8 cellular contexts compared by ENCODE assay signal in the genomic region with DNA sequence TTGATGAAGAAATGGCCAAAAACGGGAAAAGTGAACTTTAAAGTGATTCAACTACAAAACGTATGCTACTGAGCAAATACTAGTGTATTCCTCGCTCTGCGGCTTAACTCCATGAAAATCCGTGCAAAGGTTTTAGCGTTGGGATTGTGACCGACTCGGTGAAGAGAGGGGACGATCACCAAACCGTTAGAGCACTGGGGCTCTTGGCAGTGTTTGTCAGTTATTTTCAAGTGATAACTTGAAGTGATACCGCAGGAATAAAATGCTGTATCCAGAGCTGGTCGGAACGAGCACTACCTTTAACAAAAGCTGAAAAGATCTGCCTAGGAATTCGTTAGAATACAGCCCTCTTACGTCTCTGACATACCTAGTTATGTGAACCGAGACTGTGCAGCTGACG. TPM values are rescaled to one million over a fixed set of nuclear protein-coding genes. Genes with fewer than 3 reads are reported as not detected.
DNase-seq lines count a peak whose midpoint lies in the region; ATAC-seq and FAIRE-seq lines count a peak whose summit lies in the region.

No MANE protein-coding gene starts in this region.

- peak overlapping the region; percentile 73 for H3K4me3 ChIP-seq in Jurkat, Clone E6-1 (ENCODE audit: low read length)

- H3K4me1 Mint-ChIP-seq in naive thymus-derived CD8-positive, alpha-beta T cell = peaks cover 13 to 48% (median 33%) of the 10 kb centered on the region in 4 donors

- peak; percentile 21 for DNase-seq in Jurkat, Clone E6-1 (ENCODE audit: low read depth, low spot score)
- no peak for DNase-seq in naive thymus-derived CD8-positive, alpha-beta T cell
- no peak for DNase-seq in HTR-8/SVneo (ENCODE audit: insufficient read length, low spot score)
- no peak for DNase-seq in T-helper 9 cell
- DNase-seq in stimulated activated CD4-positive, alpha-beta T cell treated with anti-CD3 and anti-CD28 coated beads, Interleukin-4, amount 100 ng/mL, for 4 hours = no peak
- no peak for DNase-seq in activated CD8-positive, alpha-beta memory T cell treated with anti-CD3 and anti-CD28 coated beads for 24 hours

- peak overlapping the region; percentile 92 to 98 (median 96) for H3K27ac Mint-ChIP-seq in naive thymus-derived CD8-positive, alpha-beta T cell

- peak overlapping the region; percentile 100 for H3K27ac ChIP-seq in cingulate gyrus (ENCODE audit: low read depth, low read length)

- H3K27me3 Mint-ChIP-seq in naive thymus-derived CD8-positive, alpha-beta T cell = peaks cover 0 to 2% (median 0%) of the 10 kb centered on the region in 5 donors

- POLR2A ChIA-PET in naive thymus-derived CD8-positive, alpha-beta T cell (lab: Charles Lee) = interaction anchor here (0.5 to 3.8 kb wide), 4 partner anchors 14 to 799 kb away, joined by 3 to 20 read pairs (median 6); a partner anchor contains a TSS

- peak overlapping the region; percentile 93 to 99 (median 96) for H3K4me3 Mint-ChIP-seq in naive thymus-derived CD8-positive, alpha-beta T cell

- ATAC-seq in GM18858 (IDR thresholded peaks at IDR 0.05; ENCODE audit: unreplicated experiment) = peak; percentile 3
- peak; percentile 21 to 24 for ATAC-seq in naive thymus-derived CD8-positive, alpha-beta T cell

- no peaks in the 10 kb centered on the region for H3K9me3 Mint-ChIP-seq in naive thymus-derived CD8-positive, alpha-beta T cell

- FAIRE-seq in HTR-8/SVneo (lab: Jason Lieb, UNC) = no peak

- H3K36me3 Mint-ChIP-seq in naive thymus-derived CD8-positive, alpha-beta T cell = no peaks in the 10 kb centered on the region

RNA-seq across cellular contexts. Expression of a gene that starts 0.8 kb away (rescaled TPM):
- polyA plus RNA-seq in Jurkat, Clone E6-1 (2012; ENCODE audit: insufficient read depth, insufficient read length) = 10.9 TPM
- 10 to 100 TPM; 18.3 to 18.6 TPM for total RNA-seq in naive thymus-derived CD8-positive, alpha-beta T cell
- 10 to 100 TPM in 1 of 3 donors, 1 to 10 TPM in 2; 5.8 to 10.9 (median 6.0) TPM for polyA plus RNA-seq in naive thymus-derived CD8-positive, alpha-beta T cell
